ENCODE assay signal across 8 cellular contexts in genomic region chr12:57477710-57478681, GRCh38. TPM values are rescaled to one million over a fixed set of nuclear protein-coding genes. Genes with fewer than 3 reads are reported as not detected.
DNase-seq lines count a peak whose midpoint lies in the region; ATAC-seq, FAIRE-seq and TF ChIP-seq lines count a peak whose summit lies in the region.

No MANE protein-coding gene starts in this region.

- H3K9me3 ChIP-seq in CD4-positive, alpha-beta memory T cell (ENCODE audit: control insufficient read depth in 1 of 2, low read length in 2 of 2): no peaks in the 10 kb centered on the region
- no peaks in the 10 kb centered on the region for H3K9me3 ChIP-seq in Panc1 (ENCODE audit: control insufficient read depth, insufficient read depth, low read depth, low read length)
- H3K9me3 ChIP-seq in GM12878 (replicated peaks; ENCODE audit: control insufficient read depth, insufficient read depth, low read length): no peaks in the 10 kb centered on the region
- H3K9me3 ChIP-seq in neural progenitor cell (ENCODE audit: low read depth): no peaks in the 10 kb centered on the region

- peak overlapping the region; percentile 86 for H3K27ac ChIP-seq in CD4-positive, alpha-beta memory T cell (ENCODE audit: low read depth, low read length)
- H3K27ac ChIP-seq in Panc1 (ENCODE audit: low read length): no peak overlapping the region
- peak overlapping the region; percentile 85 for H3K27ac ChIP-seq in GM12878 (ENCODE audit: control insufficient read depth, insufficient read depth)
- H3K27ac ChIP-seq in neural progenitor cell: no peak overlapping the region

- TF ChIP-seq POLR2A in GM12878 (IDR thresholded peaks at IDR 0.05; ENCODE audit: low read depth, low read length): peak; percentile 68

- TF ChIP-seq EP300 in GM12878 (IDR thresholded peaks at IDR 0.05; ENCODE audit: borderline replicate concordance in 1 of 2, control insufficient read depth in 1 of 2, low read depth in 2 of 2, low read length in 2 of 2): 0 out of 4 replicates have a peak, but pooled peaks of 1 of the 2 experiments have one; percentile 22

- no TSS peak for BruUV-seq in Panc1 (replicated peaks; lab: Mats Ljungman, UMichigan)
- BruUV-seq in GM12878 (replicated peaks; lab: Mats Ljungman, UMichigan): no TSS peak

- FAIRE-seq in GM12878 (lab: Jason Lieb, UNC): no peak

- 10% methylated on average over 11 of the region's 12 CpGs for WGBS in GM12878 (ENCODE audit: insufficient coverage, insufficient replicate concordance, low lambda C conversion rate, missing lambda C conversion rate)

- no peaks in the 10 kb centered on the region for H4K20me1 ChIP-seq in GM12878 (ENCODE audit: control insufficient read depth, insufficient read depth)
- H4K20me1 ChIP-seq in neural progenitor cell (ENCODE audit: low read depth): peaks cover 2% of the 10 kb centered on the region

- no peak for TF ChIP-seq RAD21 in GM12878 (IDR thresholded peaks at IDR 0.05; ENCODE audit: insufficient read depth, low read depth, low read length)

- intact Hi-C loops in CD4-positive, alpha-beta memory T cell (cut with micrococcal nuclease): loop anchor here (1.0 to 5.0 kb wide), 3 partner anchors 16 to 264 kb away; partner anchors contain the start of gene DCTN2
- intact Hi-C loops in Panc1 (cut with micrococcal nuclease; ENCODE audit: unreplicated experiment): no loop called here
- intact Hi-C loops in GM12878 (cut with micrococcal nuclease; ENCODE audit: unreplicated experiment): loop anchor here (5.0 to 10.0 kb wide), 2 partner anchors 44 to 277 kb away; partner anchors contain the start of genes CDK4, DDIT3, MARCHF9 and MBD6

- SMC1A ChIA-PET in GM12878 (lab: Charles Lee; ENCODE audit: uncharacterized antibody, unreplicated experiment): interaction anchor here (0.6 to 2.7 kb wide), 11 partner anchors 12 to 69 kb away, joined by 3 to 18 read pairs (median 8); partner anchors contain the start of genes DCTN2, DDIT3 and GLI1

- peak; percentile 58 to 89 (median 64) for DNase-seq in CD4-positive, alpha-beta memory T cell
- DNase-seq in Panc1 (ENCODE audit: low read depth, low spot score): no peak
- DNase-seq in GM12878 (ENCODE audit: low read depth, low spot score): peak; percentile 41
- peak; percentile 55 for DNase-seq in naive B cell
- no peak for DNase-seq in cortex of kidney (lab: John Stamatoyannopoulos, UW)
- DNase-seq in foreskin melanocyte: no peak
- no peak for DNase-seq in neural progenitor cell (ENCODE audit: low spot score)

- no peaks in the 10 kb centered on the region for H3K27me3 ChIP-seq in CD4-positive, alpha-beta memory T cell (ENCODE audit: insufficient read depth, low read length)
- peaks cover 2% of the 10 kb centered on the region; the same call in 1 of the 2 replicates for H3K27me3 ChIP-seq in Panc1 (ENCODE audit: control insufficient read depth, insufficient read depth, low read length)
- no peaks in the 10 kb centered on the region for H3K27me3 ChIP-seq in GM12878 (replicated peaks in 1 of 2; ENCODE audit: control insufficient read depth in 2 of 2, insufficient read depth in 2 of 2, low read length in 1 of 2)
- peaks cover 93% of the 10 kb centered on the region for H3K27me3 ChIP-seq in neural progenitor cell

- in situ Hi-C loops in Panc1 (cut with HindIII; ENCODE audit: low pct_unique_long_range_greater_than_20kb, low sequenced_read_pairs): no loop called here
- in situ Hi-C loops in GM12878 (cut with MboI): no loop called here

- H3K4me1 Mint-ChIP-seq in CD4-positive, alpha-beta memory T cell: peaks cover 49 to 82% (median 66%) of the 10 kb centered on the region in 4 donors
- peaks cover 74 to 81% (median 79%) of the 10 kb centered on the region in 3 donors for H3K4me1 Mint-ChIP-seq in naive B cell
- peaks cover 2% of the 10 kb centered on the region for H3K4me1 Mint-ChIP-seq in neural progenitor cell

- peaks cover 0 to 3% (median 0%) of the 10 kb centered on the region in 8 donors for H3K9me3 Mint-ChIP-seq in CD4-positive, alpha-beta memory T cell
- H3K9me3 Mint-ChIP-seq in naive B cell (no peaks in the 10 kb centered on the region), neural progenitor cell (no peaks in the 10 kb centered on the region)

- H2AFZ ChIP-seq in GM12878 (ENCODE audit: control insufficient read depth, low read depth, low read length) (peak overlapping the region; percentile 76), neural progenitor cell (replicated peaks) (no peak overlapping the region)

- H3K27ac Mint-ChIP-seq in CD4-positive, alpha-beta memory T cell: peak overlapping the region; percentile 98 to 100 (median 99)
- H3K27ac Mint-ChIP-seq in naive B cell: peak overlapping the region; percentile 97 to 99 (median 99)
- H3K27ac Mint-ChIP-seq in neural progenitor cell: no peak overlapping the region

- peaks cover 70% of the 10 kb centered on the region for H3K4me1 ChIP-seq in CD4-positive, alpha-beta memory T cell (ENCODE audit: insufficient read depth, low read length)
- H3K4me1 ChIP-seq in Panc1 (ENCODE audit: control insufficient read depth, insufficient read depth, low read length) (no peaks in the 10 kb centered on the region; the same call in 1 of the 2 replicates), GM12878 (ENCODE audit: control insufficient read depth, insufficient read depth, low read length) (peaks cover 34% of the 10 kb centered on the region), neural progenitor cell (peaks cover 11% of the 10 kb centered on the region)

- no peak for TF ChIP-seq CTCF in Panc1 (IDR thresholded peaks at IDR 0.05)
- no peak for TF ChIP-seq CTCF in GM12878 (IDR thresholded peaks at IDR 0.05 in 2 of 3, conservative IDR thresholded peaks at IDR 0.05 in 1 of 3; ENCODE audit: control insufficient read depth in 2 of 3, extremely low read depth in 1 of 3, insufficient read depth in 1 of 3, low read depth in 3 of 3, low read length in 3 of 3)
- no peak for TF ChIP-seq CTCF in neural progenitor cell (IDR thresholded peaks at IDR 0.05)

- CTCF ChIA-PET in CD4-positive, alpha-beta memory T cell (lab: Charles Lee; ENCODE audit: partially characterized antibody): interaction anchor here (0.6 to 10.7 kb wide), 11 partner anchors 9 to 366 kb away, joined by 3 to 204 read pairs (median 3); partner anchors contain the start of genes DCTN2, DDIT3, GLI1 and INHBE
- CTCF ChIA-PET in Panc1 (lab: Charles Lee): interaction anchor here (0.5 to 1.1 kb wide), 3 partner anchors 8 to 170 kb away, joined by 3 to 15 read pairs (median 4); no protein-coding TSS in a partner anchor
- CTCF ChIA-PET in GM12878 (lab: Yijun Ruan, JAX): interaction anchor here (0.7 to 8.1 kb wide), 14 partner anchors 8 to 264 kb away, joined by 3 to 114 read pairs (median 7); partner anchors contain the start of genes DDIT3, GLI1 and INHBE

- POLR2A ChIA-PET in CD4-positive, alpha-beta memory T cell (lab: Charles Lee; ENCODE audit: partially characterized antibody): interaction anchor here (0.7 to 10.2 kb wide), 20 partner anchors 8 to 266 kb away, joined by 3 to 225 read pairs (median 6); partner anchors contain the start of genes DCTN2, DDIT3, GLI1 and MARS1
- POLR2A ChIA-PET in Panc1 (lab: Charles Lee) (no interaction called here), GM12878 (lab: Charles Lee) (interaction anchor here (0.6 to 2.5 kb wide), 13 partner anchors 8 to 267 kb away, joined by 3 to 16 read pairs (median 8); partner anchors contain the start of genes DDIT3, INHBE and TSPAN31)

- RAD21 ChIA-PET in GM12878 (lab: Charles Lee; ENCODE audit: unreplicated experiment): interaction anchor here (0.7 to 2.0 kb wide), 11 partner anchors 15 to 267 kb away, joined by 3 to 15 read pairs (median 4); partner anchors contain the start of genes DCTN2, DDIT3, GLI1 and INHBE

- H3K79me2 ChIP-seq in GM12878 (ENCODE audit: control insufficient read depth, insufficient read depth, low read length) (peaks cover 44% of the 10 kb centered on the region), neural progenitor cell (ENCODE audit: low read depth) (no peaks in the 10 kb centered on the region)

- H3K4me2 ChIP-seq in GM12878 (ENCODE audit: control insufficient read depth, insufficient read depth) (peak overlapping the region; percentile 99), neural progenitor cell (no peak overlapping the region)

- peaks cover 19% of the 10 kb centered on the region for H3K36me3 ChIP-seq in CD4-positive, alpha-beta memory T cell (ENCODE audit: insufficient read depth, low read length)
- no peaks in the 10 kb centered on the region for H3K36me3 ChIP-seq in Panc1 (ENCODE audit: control insufficient read depth, insufficient read depth, low read length)
- peaks cover 1 to 17% of the 10 kb centered on the region in 2 experiments for H3K36me3 ChIP-seq in GM12878 (ENCODE audit: control insufficient read depth in 2 of 2, insufficient read depth in 2 of 2, low read length in 1 of 2)
- no peaks in the 10 kb centered on the region for H3K36me3 ChIP-seq in neural progenitor cell

- ATAC-seq in GM21528 (IDR thresholded peaks at IDR 0.05; ENCODE audit: low FRiP score, unreplicated experiment): peak; percentile 45
- peak; percentile 48 for ATAC-seq in Panc1
- peak; percentile 62 for ATAC-seq in GM12878
- ATAC-seq in naive B cell (ENCODE audit: low read depth in 2 of 2): peak; percentile 32 to 33

- peaks cover 30 to 42% of the 10 kb centered on the region in 2 donors for H3K36me3 Mint-ChIP-seq in CD4-positive, alpha-beta memory T cell
- H3K36me3 Mint-ChIP-seq in naive B cell (peaks cover 7 to 21% of the 10 kb centered on the region in 2 donors), neural progenitor cell (no peaks in the 10 kb centered on the region)

- no peaks in the 10 kb centered on the region for H3K27me3 Mint-ChIP-seq in CD4-positive, alpha-beta memory T cell
- H3K27me3 Mint-ChIP-seq in naive B cell (no peaks in the 10 kb centered on the region), neural progenitor cell (ENCODE audit: insufficient read depth, low read depth) (peaks cover 36% of the 10 kb centered on the region)

- H3F3A ChIP-seq in neural progenitor cell (ENCODE audit: low read depth): peaks cover 3% of the 10 kb centered on the region

- peak overlapping the region; percentile 91 to 97 for H3K4me3 ChIP-seq in CD4-positive, alpha-beta memory T cell (ENCODE audit: low read length in 2 of 2)
- H3K4me3 ChIP-seq in Panc1 (ENCODE audit: low read depth in 2 of 2, low read length in 2 of 2): no peak overlapping the region
- peak overlapping the region; percentile 92 for H3K4me3 ChIP-seq in GM12878
- H3K4me3 ChIP-seq in neural progenitor cell: no peak overlapping the region

- peak overlapping the region; percentile 74 for H3K9ac ChIP-seq in GM12878 (ENCODE audit: control insufficient read depth, insufficient read depth, low read length)
- H3K9ac ChIP-seq in neural progenitor cell: no peak overlapping the region

- peak overlapping the region; percentile 89 to 99 (median 98) for H3K4me3 Mint-ChIP-seq in CD4-positive, alpha-beta memory T cell
- H3K4me3 Mint-ChIP-seq in naive B cell: peak overlapping the region; percentile 86 to 100 (median 99)
- no peak overlapping the region for H3K4me3 Mint-ChIP-seq in neural progenitor cell

RNA-seq across cellular contexts. Expression of gene ARHGAP9, which starts 1.7 kb away (rescaled TPM):
- 100 to 1,000 TPM; 266 to 278 TPM for total RNA-seq in CD4-positive, alpha-beta memory T cell
- polyA plus RNA-seq in CD4-positive, alpha-beta memory T cell: 100 to 1,000 TPM; 206 to 216 TPM
- total RNA-seq in Panc1 (2021; ENCODE audit: unreplicated experiment): 0.92 TPM
- polyA plus RNA-seq in Panc1 (2012; ENCODE audit: insufficient read length): 0.22 TPM
- total RNA-seq in GM12878 (2013; cell fraction: nucleolus; rRNA removed): 37.8 and 38.9 TPM in 2 replicates
- 78.1 and 79.8 TPM in 2 replicates for total RNA-seq in GM12878 (2014; rRNA removed)
- total RNA-seq in GM12878 (2014; rRNA removed; fragmentation: Illumina TruSeq; extraction: Trizol): 47.3 and 51.7 TPM in 2 replicates
- 101 and 102 TPM in 2 replicates for total RNA-seq in GM12878 (2021)
- polyA plus RNA-seq in GM12878 (2011; ENCODE audit: low read depth): 72.3 TPM
- 42.5 and 68.9 TPM in 2 replicates for polyA plus RNA-seq in GM12878 (2011; rRNA removed)
- 45.6 and 45.9 TPM in 2 replicates for polyA plus RNA-seq in GM12878 (2011; cell fraction: cytosol; rRNA removed)
- polyA plus RNA-seq in GM12878 (2011; cell fraction: nucleus; rRNA removed): 245 and 345 TPM in 2 replicates
- polyA plus RNA-seq in GM12878 (2012): 80.4 and 88.1 TPM in 2 replicates
- polyA plus RNA-seq in GM12878 (2014; fragmentation: Illumina TruSeq; extraction: Trizol): 63.7 and 89.0 TPM in 2 replicates
- 10 to 100 TPM; 19.5 to 75.6 TPM for polyA plus RNA-seq in GM12878 (2014; fragmentation: Nextera tagmentation; extraction: Ambion mirVana)
- polyA plus RNA-seq in GM12878 (2014; rRNA removed): 98.7 and 106 TPM in 2 replicates
- polyA plus RNA-seq in GM12878 (2016; fragmentation: Nextera tagmentation; extraction: Ambion mirVana): 10 to 100 TPM; 71.1 to 81.3 TPM
- 24.9 and 34.8 TPM in 2 replicates for polyA minus RNA-seq in GM12878 (2011; rRNA and poly(A)+ RNA removed)
- 20.1 and 23.3 TPM in 2 replicates for polyA minus RNA-seq in GM12878 (2011; cell fraction: cytosol; rRNA and poly(A)+ RNA removed)
- 35.5 and 59.9 TPM in 2 replicates for polyA minus RNA-seq in GM12878 (2011; cell fraction: nucleus; rRNA and poly(A)+ RNA removed)
- polyA plus RNA-seq in naive B cell (ENCODE audit: low read depth in 6 of 6): 100 to 1,000 TPM; 152 to 231 (median 164) TPM
- total RNA-seq in neural progenitor cell (ENCODE audit: low replicate concordance): 0.62 TPM in 1 of 2 replicates, not detected in the other

RNA-seq across cellular contexts. Expression of gene MARS1, which starts 9.9 kb away (rescaled TPM):
- 100 to 1,000 TPM; 224 to 242 TPM for total RNA-seq in CD4-positive, alpha-beta memory T cell
- polyA plus RNA-seq in CD4-positive, alpha-beta memory T cell: 100 to 1,000 TPM in 1 of 2 donors, 10 to 100 TPM in 1; 84.8 to 114 TPM
- total RNA-seq in Panc1 (2021; ENCODE audit: unreplicated experiment) (291 TPM), GM12878 (2014; rRNA removed) (138 and 155 TPM in 2 replicates), GM12878 (2014; rRNA removed; fragmentation: Illumina TruSeq; extraction: Trizol) (132 and 151 TPM in 2 replicates), GM12878 (2021) (208 and 212 TPM in 2 replicates), neural progenitor cell (ENCODE audit: low replicate concordance) (109 and 116 TPM in 2 replicates)
- 380 TPM for polyA plus RNA-seq in Panc1 (2012; ENCODE audit: insufficient read length)
- total RNA-seq in GM12878 (2013; cell fraction: nucleolus; rRNA removed): 122 and 126 TPM in 2 replicates
- 84.1 TPM for polyA plus RNA-seq in GM12878 (2011; ENCODE audit: low read depth)
- polyA plus RNA-seq in GM12878 (2011; rRNA removed) (61.9 and 108 TPM in 2 replicates), GM12878 (2014; fragmentation: Illumina TruSeq; extraction: Trizol) (161 and 221 TPM in 2 replicates), GM12878 (2014; fragmentation: Nextera tagmentation; extraction: Ambion mirVana) (100 to 1,000 TPM in 1 of 2 experiments, 10 to 100 TPM in 1; 72.3 to 129 TPM), GM12878 (2014; rRNA removed) (137 and 156 TPM in 2 replicates), GM12878 (2016; fragmentation: Nextera tagmentation; extraction: Ambion mirVana) (100 to 1,000 TPM; 255 to 270 TPM), naive B cell (ENCODE audit: low read depth in 6 of 6) (10 to 100 TPM; 53.1 to 78.7 (median 63.0) TPM)
- 94.9 and 95.4 TPM in 2 replicates for polyA plus RNA-seq in GM12878 (2011; cell fraction: cytosol; rRNA removed)
- polyA plus RNA-seq in GM12878 (2011; cell fraction: nucleus; rRNA removed): 477 and 501 TPM in 2 replicates
- polyA plus RNA-seq in GM12878 (2012): 85.5 and 109 TPM in 2 replicates
- 108 and 144 TPM in 2 replicates for polyA minus RNA-seq in GM12878 (2011; rRNA and poly(A)+ RNA removed)
- polyA minus RNA-seq in GM12878 (2011; cell fraction: cytosol; rRNA and poly(A)+ RNA removed): 46.5 and 52.1 TPM in 2 replicates
- polyA minus RNA-seq in GM12878 (2011; cell fraction: nucleus; rRNA and poly(A)+ RNA removed): 102 and 181 TPM in 2 replicates

RNA-seq across cellular contexts. Expression of gene GLI1, which starts 18.4 kb away (rescaled TPM):
- under 1 TPM; 0.30 to 0.35 TPM for total RNA-seq in CD4-positive, alpha-beta memory T cell
- polyA plus RNA-seq in CD4-positive, alpha-beta memory T cell: not detected
- total RNA-seq in Panc1 (2021; ENCODE audit: unreplicated experiment) (6.5 TPM), GM12878 (2014; rRNA removed) (0.71 and 1.0 TPM in 2 replicates), GM12878 (2014; rRNA removed; fragmentation: Illumina TruSeq; extraction: Trizol) (0.31 and 0.32 TPM in 2 replicates), GM12878 (2021) (1.1 and 1.2 TPM in 2 replicates), neural progenitor cell (ENCODE audit: low replicate concordance) (0.12 and 0.71 TPM in 2 replicates)
- polyA plus RNA-seq in Panc1 (2012; ENCODE audit: insufficient read length): 7.7 TPM
- total RNA-seq in GM12878 (2013; cell fraction: nucleolus; rRNA removed): 0.51 and 0.69 TPM in 2 replicates
- polyA plus RNA-seq in GM12878 (2011; ENCODE audit: low read depth): 0.33 TPM
- polyA plus RNA-seq in GM12878 (2011; rRNA removed) (0.97 and 1.2 TPM in 2 replicates), GM12878 (2014; fragmentation: Illumina TruSeq; extraction: Trizol) (0.32 and 0.79 TPM in 2 replicates), GM12878 (2014; fragmentation: Nextera tagmentation; extraction: Ambion mirVana) (under 1 TPM; 0.32 to 0.46 TPM), GM12878 (2014; rRNA removed) (0.53 and 1.4 TPM in 2 replicates), GM12878 (2016; fragmentation: Nextera tagmentation; extraction: Ambion mirVana) (under 1 TPM; 0.27 to 0.82 TPM), naive B cell (ENCODE audit: low read depth in 6 of 6) (1 to 10 TPM in 4 of 6 donors, under 1 TPM in 2; 0.27 to 2.4 (median 1.1) TPM)
- polyA plus RNA-seq in GM12878 (2011; cell fraction: cytosol; rRNA removed): 0.96 and 1.5 TPM in 2 replicates
- polyA plus RNA-seq in GM12878 (2011; cell fraction: nucleus; rRNA removed): 4.4 and 6.4 TPM in 2 replicates
- 0.19 and 0.28 TPM in 2 replicates for polyA plus RNA-seq in GM12878 (2012)
- polyA minus RNA-seq in GM12878 (2011; rRNA and poly(A)+ RNA removed): 0.98 and 1.5 TPM in 2 replicates
- 0.31 TPM in 1 of 2 replicates, not detected in the other for polyA minus RNA-seq in GM12878 (2011; cell fraction: cytosol; rRNA and poly(A)+ RNA removed)
- polyA minus RNA-seq in GM12878 (2011; cell fraction: nucleus; rRNA and poly(A)+ RNA removed): 0.38 and 0.97 TPM in 2 replicates

RNA-seq across cellular contexts. Expression of gene INHBE, which starts 22.9 kb away (rescaled TPM):
- not detected for total RNA-seq in CD4-positive, alpha-beta memory T cell
- not detected for polyA plus RNA-seq in CD4-positive, alpha-beta memory T cell
- 0.59 TPM for total RNA-seq in Panc1 (2021; ENCODE audit: unreplicated experiment)
- polyA plus RNA-seq in Panc1 (2012; ENCODE audit: insufficient read length): 0.35 TPM
- 0.79 and 1.3 TPM in 2 replicates for total RNA-seq in GM12878 (2013; cell fraction: nucleolus; rRNA removed)
- total RNA-seq in GM12878 (2014; rRNA removed): 0.51 and 1.5 TPM in 2 replicates
- total RNA-seq in GM12878 (2014; rRNA removed; fragmentation: Illumina TruSeq; extraction: Trizol): 0.36 and 0.78 TPM in 2 replicates
- total RNA-seq in GM12878 (2021): 0.64 and 0.77 TPM in 2 replicates
- 0.16 TPM for polyA plus RNA-seq in GM12878 (2011; ENCODE audit: low read depth)
- polyA plus RNA-seq in GM12878 (2011; rRNA removed): 2.2 and 2.5 TPM in 2 replicates
- polyA plus RNA-seq in GM12878 (2011; cell fraction: cytosol; rRNA removed): 3.1 and 4.4 TPM in 2 replicates
- polyA plus RNA-seq in GM12878 (2011; cell fraction: nucleus; rRNA removed): 1.3 and 1.9 TPM in 2 replicates
- polyA plus RNA-seq in GM12878 (2012): 0.12 and 0.73 TPM in 2 replicates
- 0.38 and 0.70 TPM in 2 replicates for polyA plus RNA-seq in GM12878 (2014; fragmentation: Illumina TruSeq; extraction: Trizol)
- under 1 TPM; 0.13 to 0.18 TPM for polyA plus RNA-seq in GM12878 (2014; fragmentation: Nextera tagmentation; extraction: Ambion mirVana)
- 0.58 and 1.9 TPM in 2 replicates for polyA plus RNA-seq in GM12878 (2014; rRNA removed)
- polyA plus RNA-seq in GM12878 (2016; fragmentation: Nextera tagmentation; extraction: Ambion mirVana): under 1 TPM; 0.09 to 0.14 TPM
- polyA minus RNA-seq in GM12878 (2011; rRNA and poly(A)+ RNA removed): 2.8 and 6.2 TPM in 2 replicates
- polyA minus RNA-seq in GM12878 (2011; cell fraction: cytosol; rRNA and poly(A)+ RNA removed): 1.6 and 2.0 TPM in 2 replicates
- polyA minus RNA-seq in GM12878 (2011; cell fraction: nucleus; rRNA and poly(A)+ RNA removed): 3.5 and 6.3 TPM in 2 replicates
- polyA plus RNA-seq in naive B cell (ENCODE audit: low read depth in 6 of 6): under 1 TPM in 1 of 6 donors, not detected in 5; 0.44 TPM
- 2.6 TPM in 1 of 2 replicates, not detected in the other for total RNA-seq in neural progenitor cell (ENCODE audit: low replicate concordance)

RNA-seq across cellular contexts. Expression of gene DDIT3, which starts 42.3 kb away (rescaled TPM):
- total RNA-seq in CD4-positive, alpha-beta memory T cell: 10 to 100 TPM; 38.5 to 40.8 TPM
- polyA plus RNA-seq in CD4-positive, alpha-beta memory T cell: 10 to 100 TPM; 15.4 to 22.8 TPM
- total RNA-seq in Panc1 (2021; ENCODE audit: unreplicated experiment) (47.2 TPM), GM12878 (2014; rRNA removed) (9.7 and 9.8 TPM in 2 replicates), GM12878 (2014; rRNA removed; fragmentation: Illumina TruSeq; extraction: Trizol) (10.4 and 12.2 TPM in 2 replicates), GM12878 (2021) (8.2 and 9.2 TPM in 2 replicates), neural progenitor cell (ENCODE audit: low replicate concordance) (2.3 and 4.3 TPM in 2 replicates)
- 24.6 TPM for polyA plus RNA-seq in Panc1 (2012; ENCODE audit: insufficient read length)
- total RNA-seq in GM12878 (2013; cell fraction: nucleolus; rRNA removed): 21.5 and 24.3 TPM in 2 replicates
- polyA plus RNA-seq in GM12878 (2011; ENCODE audit: low read depth): 38.8 TPM
- polyA plus RNA-seq in GM12878 (2011; rRNA removed) (23.6 and 25.0 TPM in 2 replicates), GM12878 (2014; fragmentation: Illumina TruSeq; extraction: Trizol) (10.9 and 13.4 TPM in 2 replicates), GM12878 (2014; fragmentation: Nextera tagmentation; extraction: Ambion mirVana) (10 to 100 TPM; 26.8 to 28.9 TPM), GM12878 (2014; rRNA removed) (9.9 and 10.1 TPM in 2 replicates), GM12878 (2016; fragmentation: Nextera tagmentation; extraction: Ambion mirVana) (10 to 100 TPM; 20.0 to 21.7 TPM), naive B cell (ENCODE audit: low read depth in 6 of 6) (10 to 100 TPM; 33.3 to 62.2 (median 51.0) TPM)
- 14.0 and 15.9 TPM in 2 replicates for polyA plus RNA-seq in GM12878 (2011; cell fraction: cytosol; rRNA removed)
- 25.8 and 42.9 TPM in 2 replicates for polyA plus RNA-seq in GM12878 (2011; cell fraction: nucleus; rRNA removed)
- polyA plus RNA-seq in GM12878 (2012): 41.1 and 47.1 TPM in 2 replicates
- polyA minus RNA-seq in GM12878 (2011; rRNA and poly(A)+ RNA removed): 17.3 and 23.4 TPM in 2 replicates
- 7.3 and 11.1 TPM in 2 replicates for polyA minus RNA-seq in GM12878 (2011; cell fraction: cytosol; rRNA and poly(A)+ RNA removed)
- polyA minus RNA-seq in GM12878 (2011; cell fraction: nucleus; rRNA and poly(A)+ RNA removed): 13.8 and 17.0 TPM in 2 replicates

Comparison
In these comparisons a context has a peak if more than half of its experiments do, and no peak if none do; other contexts are left out.
1. DNase-seq: peak in CD4-positive, alpha-beta memory T cell (5 of 5), GM12878 (single experiment) and naive B cell (single experiment); none in Panc1 (single experiment), cortex of kidney (single experiment), foreskin melanocyte (single experiment) and neural progenitor cell (single experiment).
2. H3K27ac ChIP-seq: peak in CD4-positive, alpha-beta memory T cell (single experiment) and GM12878 (single experiment); none in Panc1 (single experiment) and neural progenitor cell (single experiment).
3. H3K4me3 ChIP-seq: peak in CD4-positive, alpha-beta memory T cell (2 of 2) and GM12878 (single experiment); none in Panc1 (0 of 2) and neural progenitor cell (single experiment).
4. RNA of gene ARHGAP9, which starts 1.7 kb away (total RNA-seq): 266 to 278 TPM in CD4-positive, alpha-beta memory T cell and 37.8 to 102 TPM in GM12878; 0.92 TPM in Panc1 (single experiment) and 0.62 TPM in neural progenitor cell; every median in the first group is over 10 times any median in the second.
5. Peak in every context shown above with its lines, with median percentiles within 50 percentile points of each other: ATAC-seq.